Comparison of ENCODE assay signal across 9 cellular contexts in genomic region chr15:40338921-40339620, GRCh38. TPM values are rescaled to one million over a fixed set of nuclear protein-coding genes. Genes with fewer than 3 reads are reported as not detected.
A peak's percentile ranks its signal among the peaks of the same experiment; 100 is the strongest.
DNase-seq lines count a peak whose midpoint lies in the region; ATAC-seq lines count a peak whose summit lies in the region.
"Had no signal": no experiment of that assay in that cellular context is flagged by ENCODE, and none has a peak within 500 bp of the region (broad histone marks: within the 10 kb centered on the region; RNA-seq: fewer than 3 reads in every experiment).

No MANE protein-coding gene starts in this region.

- H3K27me3 ChIP-seq in esophagus (ENCODE audit: control insufficient read depth in 1 of 2, insufficient read depth in 2 of 2, low read length in 2 of 2) (no peaks in the 10 kb centered on the region), mucosa of stomach (ENCODE audit: control insufficient read depth, insufficient read depth, low read length) (no peaks in the 10 kb centered on the region), HAP-1 (ENCODE audit: low read depth) (no peaks in the 10 kb centered on the region)

- peaks cover 0 to 11% of the 10 kb centered on the region in 2 donors for H3K36me3 ChIP-seq in esophagus (ENCODE audit: control insufficient read depth in 2 of 2, insufficient read depth in 2 of 2, low read length in 1 of 2)
- H3K36me3 ChIP-seq in mucosa of stomach (ENCODE audit: control insufficient read depth, insufficient read depth, low read length): no peaks in the 10 kb centered on the region
- no peaks in the 10 kb centered on the region for H3K36me3 ChIP-seq in HAP-1 (replicated peaks)

- ATAC-seq in Right ventricle myocardium inferior: peak; percentile 29
- ATAC-seq in HG03097 (IDR thresholded peaks at IDR 0.05; ENCODE audit: low FRiP score, unreplicated experiment): no peak

- H3K9me3 ChIP-seq in esophagus (ENCODE audit: control insufficient read depth in 2 of 2, insufficient read depth in 1 of 2, low read depth in 1 of 2, low read length in 1 of 2) (no peaks in the 10 kb centered on the region), mucosa of stomach (ENCODE audit: control insufficient read depth, low read length) (no peaks in the 10 kb centered on the region), HAP-1 (no peaks in the 10 kb centered on the region)

- peak overlapping the region; percentile 64 for H3K9ac ChIP-seq in mucosa of stomach (ENCODE audit: low read length)

- no peak overlapping the region for H3K4me3 Mint-ChIP-seq in activated naive CD8-positive, alpha-beta T cell treated with anti-CD3 and anti-CD28 coated beads for 36 hours

- no peaks in the 10 kb centered on the region for H3K36me3 Mint-ChIP-seq in activated naive CD8-positive, alpha-beta T cell treated with anti-CD3 and anti-CD28 coated beads for 36 hours

- no peaks in the 10 kb centered on the region for H3K27me3 Mint-ChIP-seq in activated naive CD8-positive, alpha-beta T cell treated with anti-CD3 and anti-CD28 coated beads for 36 hours

- WGBS in esophagus, 2 donors: 67 to 74% methylated on average over 11 of the region's 11 CpGs

- no peaks in the 10 kb centered on the region for H3K9me3 Mint-ChIP-seq in activated naive CD8-positive, alpha-beta T cell treated with anti-CD3 and anti-CD28 coated beads for 36 hours

- H3K4me1 ChIP-seq in esophagus (ENCODE audit: control insufficient read depth in 2 of 2, insufficient read depth in 2 of 2, low read length in 1 of 2): peaks cover 21 to 61% of the 10 kb centered on the region in 2 donors
- H3K4me1 ChIP-seq in mucosa of stomach (ENCODE audit: control insufficient read depth, insufficient read depth, low read length): peaks cover 65% of the 10 kb centered on the region
- peaks cover 15% of the 10 kb centered on the region for H3K4me1 ChIP-seq in HAP-1

- no peak for DNase-seq in Right ventricle myocardium inferior (ENCODE audit: missing footprints)
- DNase-seq in cardiac septum (ENCODE audit: low spot score): no peak
- DNase-seq in activated CD4-positive, alpha-beta T cell treated with anti-CD3 and anti-CD28 coated beads for 4 hours: no peak
- no peak for DNase-seq in HAP-1 (ENCODE audit: low spot score in 2 of 2)
- no peak for DNase-seq in activated naive CD8-positive, alpha-beta T cell treated with anti-CD3 and anti-CD28 coated beads for 36 hours
- DNase-seq: glutamatergic neuron had no signal

- H3K27ac ChIP-seq in esophagus (ENCODE audit: low read depth in 2 of 2, low read length in 1 of 2): peak overlapping the region; percentile 95 to 99

- in situ Hi-C loops in HAP-1 (cut with MboI; ENCODE audit: low sequenced_read_pairs): no loop called here

- intact Hi-C loops in Right ventricle myocardium inferior (cut with DNase I) (loop anchor here (2.0 to 10.0 kb wide), 2 partner anchors 28 to 234 kb away; partner anchors contain the start of gene BMF), cardiac septum (cut with DNase I) (no loop called here)

- peaks cover 11% of the 10 kb centered on the region for H3K4me1 Mint-ChIP-seq in activated naive CD8-positive, alpha-beta T cell treated with anti-CD3 and anti-CD28 coated beads for 36 hours

- H3K27ac Mint-ChIP-seq in activated naive CD8-positive, alpha-beta T cell treated with anti-CD3 and anti-CD28 coated beads for 36 hours: no peak overlapping the region

- H3K4me3 ChIP-seq in esophagus (ENCODE audit: low read depth in 1 of 2, low read length in 2 of 2) (peak overlapping the region; percentile 60 to 64), mucosa of stomach (ENCODE audit: low read length) (no peak overlapping the region), HAP-1 (no peak overlapping the region)

RNA-seq across cellular contexts. Expression of gene CCDC9B, which starts 1.7 kb away (rescaled TPM):
- total RNA-seq in Right ventricle myocardium inferior: 162 TPM
- 178 TPM for total RNA-seq in cardiac septum
- polyA plus RNA-seq in esophagus: 10 to 100 TPM; 21.1 to 58.1 TPM
- total RNA-seq in activated naive CD8-positive, alpha-beta T cell treated with anti-CD3 and anti-CD28 coated beads for 36 hours: under 1 TPM; 0.24 to 0.62 TPM

RNA-seq across cellular contexts. Expression of gene PHGR1, which starts 11.8 kb away (rescaled TPM):
- not detected for total RNA-seq in Right ventricle myocardium inferior
- total RNA-seq in cardiac septum: not detected
- 1 to 10 TPM in 1 of 2 donors, under 1 TPM in 1; 0.25 to 2.8 TPM for polyA plus RNA-seq in esophagus
- total RNA-seq in activated naive CD8-positive, alpha-beta T cell treated with anti-CD3 and anti-CD28 coated beads for 36 hours: not detected

RNA-seq across cellular contexts. Expression of gene INAFM2, which starts 15.6 kb away (rescaled TPM):
- total RNA-seq in Right ventricle myocardium inferior (55.6 TPM), cardiac septum (40.0 TPM)
- polyA plus RNA-seq in esophagus: 1 to 10 TPM; 6.4 to 7.0 TPM
- total RNA-seq in activated naive CD8-positive, alpha-beta T cell treated with anti-CD3 and anti-CD28 coated beads for 36 hours: 10 to 100 TPM; 13.5 to 15.5 TPM

RNA-seq across cellular contexts. Expression of gene DISP2, which starts 18.9 kb away (rescaled TPM):
- total RNA-seq in Right ventricle myocardium inferior (3.9 TPM), cardiac septum (1.2 TPM)
- polyA plus RNA-seq in esophagus: 1 to 10 TPM in 1 of 2 donors, under 1 TPM in 1; 0.33 to 1.3 TPM
- under 1 TPM; 0.08 to 0.14 TPM for total RNA-seq in activated naive CD8-positive, alpha-beta T cell treated with anti-CD3 and anti-CD28 coated beads for 36 hours

RNA-seq across cellular contexts. Expression of gene PLCB2, which starts 31.3 kb away (rescaled TPM):
- total RNA-seq in Right ventricle myocardium inferior (8.2 TPM), cardiac septum (4.6 TPM)
- polyA plus RNA-seq in esophagus: 1 to 10 TPM; 5.3 to 7.3 TPM
- total RNA-seq in activated naive CD8-positive, alpha-beta T cell treated with anti-CD3 and anti-CD28 coated beads for 36 hours: 10 to 100 TPM; 40.8 to 43.6 TPM

Comparison
In these comparisons a context has a peak if more than half of its experiments do, and no peak if none do; other contexts are left out.
1. H3K4me3 ChIP-seq: peak in esophagus (2 of 2); none in mucosa of stomach (single experiment) and HAP-1 (single experiment).
2. RNA of gene CCDC9B, which starts 1.7 kb away (total RNA-seq): 178 TPM in cardiac septum (single experiment) and 162 TPM in Right ventricle myocardium inferior (single experiment); 0.24 to 0.62 TPM in activated naive CD8-positive, alpha-beta T cell treated with anti-CD3 and anti-CD28 coated beads for 36 hours; every median in the first group is over 100 times any median in the second.